Comparison of ENCODE assay signal across 8 cellular contexts in genomic region chr7:4683884-4684565, GRCh38. TPM values are rescaled to one million over a fixed set of nuclear protein-coding genes. Genes with fewer than 3 reads are reported as not detected.
A peak's percentile ranks its signal among the peaks of the same experiment; 100 is the strongest.
DNase-seq lines count a peak whose midpoint lies in the region; ATAC-seq, FAIRE-seq and TF ChIP-seq lines count a peak whose summit lies in the region.

No MANE protein-coding gene starts in this region.

- no peaks in the 10 kb centered on the region for H3K4me1 ChIP-seq in endodermal cell (ENCODE audit: control insufficient read depth, insufficient read depth, low read length)
- peaks cover 37% of the 10 kb centered on the region for H3K4me1 ChIP-seq in mononuclear cell (ENCODE audit: insufficient read depth, low read length)

- H3K4me3 ChIP-seq in endodermal cell (ENCODE audit: low read length), result peak overlapping the region; percentile 89
- H3K4me3 ChIP-seq in mononuclear cell (ENCODE audit: low read length), result peak overlapping the region; percentile 67

- no peak for FAIRE-seq in D721Med (lab: Jason Lieb, UNC)

- H3K9me3 Mint-ChIP-seq in endodermal cell, result peaks cover 5% of the 10 kb centered on the region

- H3K4me1 Mint-ChIP-seq in endodermal cell, result peaks cover 10% of the 10 kb centered on the region

- H3K27me3 Mint-ChIP-seq in endodermal cell (ENCODE audit: insufficient read depth), result peaks cover 27% of the 10 kb centered on the region

- no peaks in the 10 kb centered on the region for H3K9me3 ChIP-seq in endodermal cell (ENCODE audit: control insufficient read depth, low read length)
- H3K9me3 ChIP-seq in mononuclear cell (ENCODE audit: low read depth, low read length), result no peaks in the 10 kb centered on the region

- H3K36me3 ChIP-seq in endodermal cell (ENCODE audit: control insufficient read depth, insufficient read depth, low read length), result no peaks in the 10 kb centered on the region

- WGBS in endodermal cell (ENCODE audit: insufficient coverage in 1 of 2, insufficient read length in 1 of 2), 2 experiments, result 50 to 57% methylated on average over 6 to 16 of the region's 16 CpGs

- H3K4me3 Mint-ChIP-seq in endodermal cell, result peak overlapping the region; percentile 74

- no peak overlapping the region for H3K27ac Mint-ChIP-seq in endodermal cell

- TF ChIP-seq CTCF in endodermal cell (conservative IDR thresholded peaks at IDR 0.05) (peak; percentile 58), D721Med (IDR thresholded peaks at IDR 0.05; ENCODE audit: insufficient read depth, missing control alignments) (no peak)

- peak; percentile 54 to 61 for ATAC-seq in activated CD4-positive, CD25-positive, alpha-beta regulatory T cell treated with anti-CD3 and anti-CD28 coated beads, Interleukin-2, amount 50 U/mL, for 24 hours

- peaks cover 22% of the 10 kb centered on the region for H3K36me3 Mint-ChIP-seq in endodermal cell (ENCODE audit: low read depth)

- DNase-seq in activated CD4-positive, CD25-positive, alpha-beta regulatory T cell (lab: John Stamatoyannopoulos, UW), result no peak
- peak; percentile 16 for DNase-seq in KBM-7
- peak; percentile 37 to 53 for DNase-seq in activated CD4-positive, alpha-beta T cell treated with anti-CD3 and anti-CD28 coated beads, Interleukin-2, amount 50 U/mL, for 48 hours
- DNase-seq in endodermal cell, result peak; percentile 63
- no peak for DNase-seq in D721Med (ENCODE audit: insufficient read length, low spot score)

- in situ Hi-C loops in KBM-7 (cut with MboI; ENCODE audit: low pct_unique_long_range_greater_than_20kb, low sequenced_read_pairs), result no loop called here

- H3K9ac ChIP-seq in endodermal cell (ENCODE audit: extremely low read depth, low read length, poor library complexity, severe bottlenecking), result peak overlapping the region; percentile 74

- H3K27ac ChIP-seq in endodermal cell (ENCODE audit: low read depth, low read length), result no peak overlapping the region
- H3K27ac ChIP-seq in temporal lobe (ENCODE audit: low read depth, low read length), result peak overlapping the region; percentile 72

- H3K27me3 ChIP-seq in endodermal cell (ENCODE audit: control insufficient read depth, insufficient read depth, low read length, poor library complexity, severe bottlenecking), result peaks cover 10% of the 10 kb centered on the region
- H3K27me3 ChIP-seq in mononuclear cell (ENCODE audit: insufficient read depth, low read length), result no peaks in the 10 kb centered on the region

RNA-seq across cellular contexts. Expression of gene FOXK1, which starts 1.9 kb away (rescaled TPM):
- total RNA-seq in endodermal cell (10 to 100 TPM; 36.9 to 43.4 TPM), mononuclear cell (41.5 TPM), temporal lobe (23.4 TPM)
- 14.9 TPM for polyA plus RNA-seq in endodermal cell (2013, experiment 1 of 2)
- 13.9 TPM for polyA plus RNA-seq in endodermal cell (2013, experiment 2 of 2)

Comparison
In these comparisons a context has a peak if more than half of its experiments do, and no peak if none do; other contexts are left out.
1. DNase-seq: peak in KBM-7 (single experiment), activated CD4-positive, alpha-beta T cell treated with anti-CD3 and anti-CD28 coated beads, Interleukin-2, amount 50 U/mL, for 48 hours (2 of 2) and endodermal cell (single experiment); none in activated CD4-positive, CD25-positive, alpha-beta regulatory T cell (0 of 4) and D721Med (single experiment).